ENCODE assay signal across 19 cellular contexts in the genomic region with DNA sequence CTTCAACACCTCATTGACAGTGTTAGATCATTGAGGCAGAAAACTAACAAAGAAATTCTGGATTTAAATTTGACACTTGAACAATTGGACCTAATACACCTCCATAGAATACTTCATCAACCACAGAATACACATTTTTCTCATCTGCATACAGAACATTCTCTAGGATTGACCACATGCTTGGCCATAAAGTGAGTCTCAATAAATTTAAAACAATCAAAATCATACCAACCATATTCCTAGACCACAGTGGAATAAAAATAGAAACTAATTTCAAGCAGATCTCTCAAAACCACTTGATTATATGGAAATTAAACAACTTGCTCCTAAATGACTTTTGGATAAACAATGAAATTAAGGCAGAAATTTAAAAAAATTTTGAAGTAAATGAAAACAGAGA.
"Had no signal": no experiment of that assay in that cellular context is flagged by ENCODE, and none has a peak within 500 bp of the region (broad histone marks: within the 10 kb centered on the region; RNA-seq: fewer than 3 reads in every experiment).

No MANE protein-coding gene starts in this region.

- H3K4me3 Mint-ChIP-seq: memory B cell, mesothelial cell of epicardium, natural killer cell, neural crest cell had no signal

- H3K27ac Mint-ChIP-seq: memory B cell, mesothelial cell of epicardium, natural killer cell had no signal

- H3K27me3 ChIP-seq: heart right ventricle, ovary, right atrium auricular region, sigmoid colon had no signal

- DNase-seq: effector memory CD4-positive, alpha-beta T cell; heart right ventricle; hypothalamus; kidney; left cardiac atrium; left ventricle myocardium inferior; lower lobe of right lung; natural killer cell; ovary; sigmoid colon; small intestine; stimulated activated CD4-positive, alpha-beta T cell treated with anti-CD3 and anti-CD28 coated beads, Interleukin-2, amount 100 ng/mL, for 48 hours; stimulated activated naive CD4-positive, alpha-beta T cell treated with Interleukin-2 at 50 U/mL for 16 hours; trophoblast cell had no signal

- H3K27ac ChIP-seq: heart right ventricle, left ventricle myocardium inferior, lower lobe of right lung, ovary, right atrium auricular region, sigmoid colon had no signal

- H3K27me3 Mint-ChIP-seq: memory B cell had no signal

- H3K36me3 Mint-ChIP-seq: mesothelial cell of epicardium had no signal

- H3K4me1 ChIP-seq: heart right ventricle, left ventricle myocardium inferior, lower lobe of right lung, right atrium auricular region, sigmoid colon had no signal

- ATAC-seq: esophagus mucosa, heart right ventricle, left cardiac atrium, lower lobe of right lung, natural killer cell had no signal

- H3K36me3 ChIP-seq: heart right ventricle, left ventricle myocardium inferior, lower lobe of right lung, ovary, right atrium auricular region, sigmoid colon had no signal

- H3K9me3 ChIP-seq: ovary, right atrium auricular region, sigmoid colon had no signal

- H3K4me3 ChIP-seq: heart right ventricle, left ventricle myocardium inferior, lower lobe of right lung, ovary, right atrium auricular region, sigmoid colon had no signal

- H3K4me1 Mint-ChIP-seq: memory B cell, mesothelial cell of epicardium, natural killer cell, neural crest cell had no signal
